33 cellular contexts compared by ENCODE assay signal in the genomic region with DNA sequence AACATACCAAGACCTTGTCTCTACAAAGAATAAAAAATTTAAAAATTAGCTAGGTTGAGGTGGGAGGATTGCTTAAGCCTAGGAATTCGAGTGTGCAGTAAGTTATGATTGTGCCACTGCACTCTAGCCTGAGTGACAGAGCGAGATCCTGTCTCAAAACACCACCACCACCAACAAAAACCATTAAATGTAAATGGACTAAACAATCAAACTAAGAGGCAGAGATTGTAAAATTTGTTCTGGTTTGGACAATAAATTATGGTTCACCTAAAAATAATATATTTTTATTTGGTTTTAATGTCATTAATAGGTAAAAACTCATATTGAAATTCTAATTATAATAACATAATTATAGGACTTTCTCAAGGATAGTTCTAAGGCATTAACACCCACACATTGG.
"Had no signal": no experiment of that assay in that cellular context is flagged by ENCODE, and none has a peak within 500 bp of the region (broad histone marks: within the 10 kb centered on the region; RNA-seq: fewer than 3 reads in every experiment).

No MANE protein-coding gene starts in this region.

- H3K36me3 ChIP-seq: adrenal gland, ascending aorta, brain microvascular endothelial cell, breast epithelium, cardiac muscle cell had no signal

- H3K27ac ChIP-seq: adrenal gland, ascending aorta, body of pancreas, brain microvascular endothelial cell, breast epithelium, cardiac muscle cell had no signal

- ATAC-seq: activated naive CD4-positive, alpha-beta T cell treated with anti-CD3 and anti-CD28 coated beads, Interleukin-2, amount 50 U/mL, for 72 hours; activated naive CD8-positive, alpha-beta T cell treated with anti-CD3 and anti-CD28 coated beads, Interleukin-2, amount 50 U/mL, for 24 hours; activated T-cell treated with anti-CD3 and anti-CD28 coated beads, Interleukin-2, amount 50 U/mL, for 4 hours; activated T-cell treated with anti-CD3 and anti-CD28 coated beads, Interleukin-2, amount 50 U/mL, for 72 hours; activated T-helper 17 cell treated with anti-CD3 and anti-CD28 coated beads, Interleukin-2, amount 50 U/mL, for 72 hours; body of pancreas had no signal

- DNase-seq: activated effector memory CD4-positive, alpha-beta T cell treated with anti-CD3 and anti-CD28 coated beads, Interleukin-2, amount 50 U/mL, for 16 hours; activated effector memory CD4-positive, alpha-beta T cell treated with Interleukin-2 at 50 U/mL for 16 hours; activated gamma-delta T cell; activated gamma-delta T cell treated with Interleukin-2 at 50 U/mL for 16 hours; activated naive CD4-positive, alpha-beta T cell; activated naive CD4-positive, alpha-beta T cell treated with anti-CD3 and anti-CD28 coated beads for 36 hours; activated naive CD4-positive, alpha-beta T cell treated with anti-CD3 and anti-CD28 coated beads, Interleukin-2, amount 10 ng/mL, durations not matched to agents 7 days and 5 days; activated naive CD4-positive, alpha-beta T cell treated with anti-CD3 and anti-CD28 coated beads, Interleukin-2, amount 50 U/mL, for 16 hours; activated naive CD4-positive, alpha-beta T cell treated with Interleukin-2 at 50 U/mL for 16 hours; activated naive CD8-positive, alpha-beta T cell treated with anti-CD3 and anti-CD28 coated beads for 36 hours; activated naive CD8-positive, alpha-beta T cell treated with anti-CD3 and anti-CD28 coated beads, Interleukin-2, amount 10 ng/mL, durations not matched to agents 7 days and 5 days; activated naive CD8-positive, alpha-beta T cell treated with anti-CD3 and anti-CD28 coated beads, Interleukin-2, amount 50 U/mL, for 24 hours; activated T-cell treated with anti-CD3 and anti-CD28 coated beads, Interleukin-2, amount 50 U/mL, for 24 hours; activated T-cell treated with anti-CD3 and anti-CD28 coated beads, Interleukin-2, amount 50 U/mL, for 4 hours; activated T-cell treated with anti-CD3 and anti-CD28 coated beads, Interleukin-2, amount 50 U/mL, for 48 hours; activated T-cell treated with anti-CD3 and anti-CD28 coated beads, Interleukin-2, amount 50 U/mL, for 72 hours; adrenal gland; amniotic stem cell; amygdala; anterior cingulate cortex; aorta; body of pancreas; brain microvascular endothelial cell; caudate nucleus; central memory CD4-positive, alpha-beta T cell; cerebellar nuclear complex had no signal

- H3K9me3 ChIP-seq: adrenal gland, ascending aorta, body of pancreas had no signal

- H3K4me1 ChIP-seq: adrenal gland, ascending aorta, body of pancreas, breast epithelium had no signal

- FAIRE-seq: astrocyte, bronchial epithelial cell had no signal

- H3K4me3 ChIP-seq: adrenal gland, ascending aorta, body of pancreas, breast epithelium, cardiac muscle cell had no signal

- H3K27me3 ChIP-seq: adrenal gland, ascending aorta, body of pancreas, brain microvascular endothelial cell, breast epithelium, cardiac muscle cell had no signal
